Comparison of ENCODE assay signal across 8 cellular contexts in genomic region chr6:100228437-100229424, GRCh38.
DNase-seq lines count a peak whose midpoint lies in the region; ATAC-seq and TF ChIP-seq lines count a peak whose summit lies in the region.

No MANE protein-coding gene starts in this region.

- CTCF ChIA-PET in activated B cell treated with CpG ODN at 0.5 μM for 24 hours (lab: Charles Lee) = no interaction called here

- no peaks in the 10 kb centered on the region for H3K27me3 Mint-ChIP-seq in activated B cell treated with CpG ODN at 0.5 μM for 24 hours

- peaks cover 13% of the 10 kb centered on the region for H3K4me1 Mint-ChIP-seq in activated B cell treated with CpG ODN at 0.5 μM for 24 hours

- H3K36me3 Mint-ChIP-seq in activated B cell treated with CpG ODN at 0.5 μM for 24 hours (ENCODE audit: low read depth) = no peaks in the 10 kb centered on the region

- H3K27ac Mint-ChIP-seq in activated B cell treated with CpG ODN at 0.5 μM for 24 hours = peak overlapping the region; percentile 41

- H3K9me3 Mint-ChIP-seq in activated B cell treated with CpG ODN at 0.5 μM for 24 hours = no peaks in the 10 kb centered on the region

- ATAC-seq in HG02798 (IDR thresholded peaks at IDR 0.05; ENCODE audit: poor library complexity, unreplicated experiment) (peak; percentile 100), activated B cell treated with CpG ODN at 0.5 μM for 24 hours (ENCODE audit: low read depth) (peak; percentile 91), left lobe of liver (peak; percentile 99)

- DNase-seq in NCI-H2081 (lab: John Stamatoyannopoulos, UW) (peak; percentile 21 to 46), NCI-H2081 treated with DMSO at 0.1 percent for 48 hours (lab: John Stamatoyannopoulos, UW) (no peak), NCI-H146 (lab: John Stamatoyannopoulos, UW) (peak; percentile 85), activated B cell treated with CpG ODN at 0.5 μM for 24 hours (peak; percentile 29), dedifferentiated amniotic fluid mesenchymal stem cell (ENCODE audit: extremely low spot score) (peak; percentile 49), left lobe of liver (ENCODE audit: low spot score) (peak; percentile 76)
- peak; percentile 29 to 31 for DNase-seq in stimulated activated CD4-positive, alpha-beta T cell treated with anti-CD3 and anti-CD28 coated beads, Interleukin-2, amount 100 ng/mL, for 48 hours

- intact Hi-C loops in activated B cell treated with CpG ODN at 0.5 μM for 24 hours (cut with micrococcal nuclease) = loop anchor here (10.0 kb wide), 1 partner anchor 1284 kb away; the partner anchor contains the start of gene FBXL4

- peak overlapping the region; percentile 81 for H3K4me3 Mint-ChIP-seq in activated B cell treated with CpG ODN at 0.5 μM for 24 hours

- TF ChIP-seq CTCF in activated B cell treated with CpG ODN at 0.5 μM for 24 hours (IDR thresholded peaks at IDR 0.05) = no peak

- POLR2A ChIA-PET in activated B cell treated with CpG ODN at 0.5 μM for 24 hours (lab: Charles Lee) = interaction anchor here (0.7 to 1.0 kb wide), 3 partner anchors 14 to 651 kb away, joined by 3 read pairs; no protein-coding TSS in a partner anchor
